15 cellular contexts compared by ENCODE assay signal in the genomic region with DNA sequence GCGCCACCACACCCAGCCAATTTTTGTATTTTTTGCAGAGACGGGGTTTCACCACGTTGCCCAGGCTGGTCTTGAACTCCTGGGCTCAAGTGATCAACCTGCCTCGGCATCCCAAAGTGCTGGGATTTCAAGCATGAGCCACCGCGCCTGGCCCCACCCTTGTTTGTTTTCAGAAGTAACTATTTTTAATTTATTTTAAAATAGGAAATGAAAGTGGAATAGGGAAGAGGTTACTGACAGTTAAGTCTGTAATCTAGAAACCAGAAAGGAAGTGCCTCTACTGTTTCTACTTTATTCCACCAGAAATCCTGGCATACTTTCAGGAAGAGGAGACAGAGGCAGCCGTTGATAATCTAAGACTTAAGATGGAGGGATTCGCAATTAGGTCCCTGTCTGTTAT.
A peak's percentile ranks its signal among the peaks of the same experiment; 100 is the strongest.
DNase-seq lines count a peak whose midpoint lies in the region; ATAC-seq and TF ChIP-seq lines count a peak whose summit lies in the region.
"Had no signal": no experiment of that assay in that cellular context is flagged by ENCODE, and none has a peak within 500 bp of the region (broad histone marks: within the 10 kb centered on the region; RNA-seq: fewer than 3 reads in every experiment).

No MANE protein-coding gene starts in this region.

- H3K36me3 ChIP-seq in Peyer's patch: no peaks in the 10 kb centered on the region
- H3K36me3 ChIP-seq in left ventricle myocardium inferior: no peaks in the 10 kb centered on the region

- peak in 2 of 3 donors; percentile 58 to 69 for DNase-seq in Peyer's patch
- DNase-seq in left ventricle myocardium inferior: peak; percentile 25
- DNase-seq in stimulated activated naive B cell treated with anti-CD40 and anti-IgM and Interleukin-4, amounts not matched to agents 10 μg/mL and 1 μg/mL and 100 μg/mL, for 72 hours: peak; percentile 1
- no peak for DNase-seq in activated naive CD4-positive, alpha-beta T cell treated with anti-CD3 and anti-CD28 coated beads, Interleukin-2, amount 50 U/mL, for 72 hours (ENCODE audit: low spot score in 2 of 2)
- DNase-seq in stimulated activated CD8-positive, alpha-beta memory T cell treated with anti-CD3 and anti-CD28 coated beads, Interleukin-4, amount 100 ng/mL, for 48 hours: no peak
- DNase-seq: activated naive CD8-positive, alpha-beta T cell treated with anti-CD3 and anti-CD28 coated beads, Interleukin-2, amount 50 U/mL, for 24 hours; brain microvascular endothelial cell; Calu3; stimulated activated naive CD4-positive, alpha-beta T cell treated with Interleukin-2 at 50 U/mL for 16 hours; T1000 had no signal

- H3K27me3 ChIP-seq in Peyer's patch: no peaks in the 10 kb centered on the region
- H3K27me3 ChIP-seq in left ventricle myocardium inferior (ENCODE audit: low read depth): no peaks in the 10 kb centered on the region
- H3K27me3 ChIP-seq: brain microvascular endothelial cell, neutrophil had no signal

- H3K27ac ChIP-seq in Peyer's patch (peak overlapping the region in 1 of 4 donors; percentile 43), left ventricle myocardium inferior (replicated peaks) (no peak overlapping the region)
- H3K27ac ChIP-seq: brain microvascular endothelial cell, epithelial cell of prostate, neutrophil had no signal

- H3K27me3 Mint-ChIP-seq in IgD-negative memory B cell: no peaks in the 10 kb centered on the region
- H3K27me3 Mint-ChIP-seq in stimulated activated naive B cell treated with anti-CD40 and anti-IgM and Interleukin-4, amounts not matched to agents 10 μg/mL and 1 μg/mL and 100 μg/mL, for 72 hours: no peaks in the 10 kb centered on the region
- H3K27me3 Mint-ChIP-seq: activated naive CD8-positive, alpha-beta T cell treated with anti-CD3 and anti-CD28 coated beads, Interleukin-2, amount 50 U/mL, for 24 hours; activated T-helper 17 cell treated with anti-CD3 and anti-CD28 coated beads, Interleukin-2, amount 50 U/mL, for 72 hours had no signal

- peaks cover 10% of the 10 kb centered on the region for H3K36me3 Mint-ChIP-seq in IgD-negative memory B cell
- peaks cover 0 to 2% of the 10 kb centered on the region in 2 donors for H3K36me3 Mint-ChIP-seq in stimulated activated naive B cell treated with anti-CD40 and anti-IgM and Interleukin-4, amounts not matched to agents 10 μg/mL and 1 μg/mL and 100 μg/mL, for 72 hours
- no peaks in the 10 kb centered on the region for H3K36me3 Mint-ChIP-seq in activated naive CD4-positive, alpha-beta T cell treated with anti-CD3 and anti-CD28 coated beads, Interleukin-2, amount 50 U/mL, for 72 hours

- H3K4me3 Mint-ChIP-seq in IgD-negative memory B cell: peak overlapping the region in 3 of 4 donors; percentile 54 to 70 (median 55)
- H3K4me3 Mint-ChIP-seq in stimulated activated naive B cell treated with anti-CD40 and anti-IgM and Interleukin-4, amounts not matched to agents 10 μg/mL and 1 μg/mL and 100 μg/mL, for 72 hours: no peak overlapping the region
- H3K4me3 Mint-ChIP-seq: activated naive CD8-positive, alpha-beta T cell treated with anti-CD3 and anti-CD28 coated beads, Interleukin-2, amount 50 U/mL, for 24 hours; activated T-helper 17 cell treated with anti-CD3 and anti-CD28 coated beads, Interleukin-2, amount 50 U/mL, for 72 hours had no signal

- TF ChIP-seq POLR2A in Peyer's patch (IDR thresholded peaks at IDR 0.05): no peak

- TF ChIP-seq CTCF in Peyer's patch (IDR thresholded peaks at IDR 0.05) (no peak), left ventricle myocardium inferior (IDR thresholded peaks at IDR 0.05; ENCODE audit: borderline replicate concordance) (no peak)

- intact Hi-C loops in left ventricle myocardium inferior (cut with micrococcal nuclease): no loop called here

- H3K9me3 Mint-ChIP-seq in IgD-negative memory B cell: peaks cover 0 to 11% (median 2%) of the 10 kb centered on the region in 3 donors
- no peaks in the 10 kb centered on the region for H3K9me3 Mint-ChIP-seq in stimulated activated naive B cell treated with anti-CD40 and anti-IgM and Interleukin-4, amounts not matched to agents 10 μg/mL and 1 μg/mL and 100 μg/mL, for 72 hours
- peaks cover 4 to 7% of the 10 kb centered on the region in 2 donors for H3K9me3 Mint-ChIP-seq in activated naive CD4-positive, alpha-beta T cell treated with anti-CD3 and anti-CD28 coated beads, Interleukin-2, amount 50 U/mL, for 72 hours
- H3K9me3 Mint-ChIP-seq: activated naive CD8-positive, alpha-beta T cell treated with anti-CD3 and anti-CD28 coated beads, Interleukin-2, amount 50 U/mL, for 24 hours; activated T-helper 17 cell treated with anti-CD3 and anti-CD28 coated beads, Interleukin-2, amount 50 U/mL, for 72 hours had no signal

- H3K9me3 ChIP-seq in Peyer's patch (no peaks in the 10 kb centered on the region), left ventricle myocardium inferior (replicated peaks) (no peaks in the 10 kb centered on the region)
- H3K9me3 ChIP-seq: neutrophil had no signal

- no peaks in the 10 kb centered on the region for H3K4me1 ChIP-seq in Peyer's patch
- H3K4me1 ChIP-seq in left ventricle myocardium inferior: no peaks in the 10 kb centered on the region

- peaks cover 30 to 56% (median 33%) of the 10 kb centered on the region in 3 donors for H3K4me1 Mint-ChIP-seq in IgD-negative memory B cell
- H3K4me1 Mint-ChIP-seq in stimulated activated naive B cell treated with anti-CD40 and anti-IgM and Interleukin-4, amounts not matched to agents 10 μg/mL and 1 μg/mL and 100 μg/mL, for 72 hours: peaks cover 30 to 57% of the 10 kb centered on the region in 2 donors
- H3K4me1 Mint-ChIP-seq: activated T-helper 17 cell treated with anti-CD3 and anti-CD28 coated beads, Interleukin-2, amount 50 U/mL, for 72 hours had no signal

- no peak overlapping the region for H3K4me3 ChIP-seq in Peyer's patch
- no peak overlapping the region for H3K4me3 ChIP-seq in left ventricle myocardium inferior

- ATAC-seq in stimulated activated naive B cell treated with anti-CD40 and anti-IgM and Interleukin-4, amounts not matched to agents 10 μg/mL and 1 μg/mL and 100 μg/mL, for 72 hours (replicated peaks): peak; percentile 71 to 77
- ATAC-seq in activated naive CD4-positive, alpha-beta T cell treated with anti-CD3 and anti-CD28 coated beads, Interleukin-2, amount 50 U/mL, for 72 hours: no peak
- no peak for ATAC-seq in GM18870 (IDR thresholded peaks at IDR 0.05; ENCODE audit: unreplicated experiment)
- ATAC-seq: activated naive CD8-positive, alpha-beta T cell treated with anti-CD3 and anti-CD28 coated beads, Interleukin-2, amount 50 U/mL, for 24 hours; activated T-helper 17 cell treated with anti-CD3 and anti-CD28 coated beads, Interleukin-2, amount 50 U/mL, for 72 hours had no signal

- H3K27ac Mint-ChIP-seq in IgD-negative memory B cell: peak overlapping the region; percentile 17 to 88 (median 82)
- peak overlapping the region; percentile 1 for H3K27ac Mint-ChIP-seq in stimulated activated naive B cell treated with anti-CD40 and anti-IgM and Interleukin-4, amounts not matched to agents 10 μg/mL and 1 μg/mL and 100 μg/mL, for 72 hours
- H3K27ac Mint-ChIP-seq in activated naive CD4-positive, alpha-beta T cell treated with anti-CD3 and anti-CD28 coated beads, Interleukin-2, amount 50 U/mL, for 72 hours: no peak overlapping the region
- H3K27ac Mint-ChIP-seq: activated naive CD8-positive, alpha-beta T cell treated with anti-CD3 and anti-CD28 coated beads, Interleukin-2, amount 50 U/mL, for 24 hours; activated T-helper 17 cell treated with anti-CD3 and anti-CD28 coated beads, Interleukin-2, amount 50 U/mL, for 72 hours had no signal

Comparison
In these comparisons a context has a peak if more than half of its experiments do, and no peak if none do; other contexts are left out.
1. H3K27ac Mint-ChIP-seq: peak in IgD-negative memory B cell (3 of 3) and stimulated activated naive B cell treated with anti-CD40 and anti-IgM and Interleukin-4, amounts not matched to agents 10 μg/mL and 1 μg/mL and 100 μg/mL, for 72 hours (single experiment); none in activated naive CD4-positive, alpha-beta T cell treated with anti-CD3 and anti-CD28 coated beads, Interleukin-2, amount 50 U/mL, for 72 hours (0 of 2).
2. H3K4me3 Mint-ChIP-seq: peak in IgD-negative memory B cell (3 of 4); none in stimulated activated naive B cell treated with anti-CD40 and anti-IgM and Interleukin-4, amounts not matched to agents 10 μg/mL and 1 μg/mL and 100 μg/mL, for 72 hours (0 of 2).
3. DNase-seq: peak in Peyer's patch (2 of 3), left ventricle myocardium inferior (single experiment) and stimulated activated naive B cell treated with anti-CD40 and anti-IgM and Interleukin-4, amounts not matched to agents 10 μg/mL and 1 μg/mL and 100 μg/mL, for 72 hours (single experiment); none in activated naive CD4-positive, alpha-beta T cell treated with anti-CD3 and anti-CD28 coated beads, Interleukin-2, amount 50 U/mL, for 72 hours (0 of 2) and stimulated activated CD8-positive, alpha-beta memory T cell treated with anti-CD3 and anti-CD28 coated beads, Interleukin-4, amount 100 ng/mL, for 48 hours (single experiment).
4. ATAC-seq: peak in stimulated activated naive B cell treated with anti-CD40 and anti-IgM and Interleukin-4, amounts not matched to agents 10 μg/mL and 1 μg/mL and 100 μg/mL, for 72 hours (2 of 2); none in activated naive CD4-positive, alpha-beta T cell treated with anti-CD3 and anti-CD28 coated beads, Interleukin-2, amount 50 U/mL, for 72 hours (0 of 2) and GM18870 (single experiment).